1 cellular context compared by ENCODE assay signal in the genomic region with DNA sequence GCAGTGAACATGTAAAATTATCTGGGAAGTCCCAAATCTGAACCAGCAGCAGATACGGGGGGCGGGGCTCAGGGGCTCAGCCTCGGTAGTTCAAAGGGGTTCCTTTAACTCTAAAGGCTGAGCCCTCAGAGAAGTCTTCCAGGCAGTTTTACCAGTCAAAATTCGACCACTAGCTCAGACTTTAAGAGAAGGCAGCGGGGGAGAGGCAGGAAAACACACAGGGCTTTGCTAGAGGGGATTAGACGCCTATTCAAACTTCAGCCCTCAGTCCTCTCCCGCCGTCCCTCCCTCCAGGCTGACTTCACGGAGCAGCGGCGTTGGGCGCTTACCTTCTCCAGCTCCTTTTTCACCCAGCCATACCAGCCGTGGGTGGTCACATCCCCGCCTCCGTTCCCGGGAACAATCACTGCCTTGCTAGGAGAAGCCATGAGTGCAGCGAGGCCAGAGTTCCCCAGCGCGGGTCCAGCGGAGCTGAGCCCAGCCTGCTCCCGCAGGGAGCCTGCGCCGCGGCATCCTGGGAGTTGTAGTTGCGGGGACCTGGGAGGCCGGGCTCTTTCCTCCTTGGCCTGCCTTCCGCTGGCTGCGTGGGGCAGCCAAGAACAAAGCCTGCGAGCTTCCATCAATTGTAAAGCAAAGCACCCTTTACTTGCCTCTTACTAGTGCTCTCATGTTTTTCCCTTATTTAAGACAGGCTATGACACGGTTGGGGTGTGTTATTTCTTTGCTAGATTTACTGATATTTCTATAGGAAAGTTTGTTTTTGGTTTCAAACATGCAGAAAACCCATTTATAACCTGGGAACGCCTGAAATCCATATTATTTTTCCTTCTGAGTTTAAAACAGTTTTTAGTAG.
TF ChIP-seq lines count a peak whose summit lies in the region.

TSS of gene RBBP9 (minus strand) at position 486 of the 853 bp plus-strand sequence. CDS start at position 428, 58 bp downstream.

TF ChIP-seq in HepG2, 621 proteins besides CTCF, POLR2A, EP300 and RAD21 (continued from another document and continues in another):
- peak; percentile 75 for TF ChIP-seq ZNF407 (CRISPR knock-in tag; IDR thresholded peaks at IDR 0.05; ENCODE audit: not compliant biosample characterization)
- TF ChIP-seq, protein P1, sequence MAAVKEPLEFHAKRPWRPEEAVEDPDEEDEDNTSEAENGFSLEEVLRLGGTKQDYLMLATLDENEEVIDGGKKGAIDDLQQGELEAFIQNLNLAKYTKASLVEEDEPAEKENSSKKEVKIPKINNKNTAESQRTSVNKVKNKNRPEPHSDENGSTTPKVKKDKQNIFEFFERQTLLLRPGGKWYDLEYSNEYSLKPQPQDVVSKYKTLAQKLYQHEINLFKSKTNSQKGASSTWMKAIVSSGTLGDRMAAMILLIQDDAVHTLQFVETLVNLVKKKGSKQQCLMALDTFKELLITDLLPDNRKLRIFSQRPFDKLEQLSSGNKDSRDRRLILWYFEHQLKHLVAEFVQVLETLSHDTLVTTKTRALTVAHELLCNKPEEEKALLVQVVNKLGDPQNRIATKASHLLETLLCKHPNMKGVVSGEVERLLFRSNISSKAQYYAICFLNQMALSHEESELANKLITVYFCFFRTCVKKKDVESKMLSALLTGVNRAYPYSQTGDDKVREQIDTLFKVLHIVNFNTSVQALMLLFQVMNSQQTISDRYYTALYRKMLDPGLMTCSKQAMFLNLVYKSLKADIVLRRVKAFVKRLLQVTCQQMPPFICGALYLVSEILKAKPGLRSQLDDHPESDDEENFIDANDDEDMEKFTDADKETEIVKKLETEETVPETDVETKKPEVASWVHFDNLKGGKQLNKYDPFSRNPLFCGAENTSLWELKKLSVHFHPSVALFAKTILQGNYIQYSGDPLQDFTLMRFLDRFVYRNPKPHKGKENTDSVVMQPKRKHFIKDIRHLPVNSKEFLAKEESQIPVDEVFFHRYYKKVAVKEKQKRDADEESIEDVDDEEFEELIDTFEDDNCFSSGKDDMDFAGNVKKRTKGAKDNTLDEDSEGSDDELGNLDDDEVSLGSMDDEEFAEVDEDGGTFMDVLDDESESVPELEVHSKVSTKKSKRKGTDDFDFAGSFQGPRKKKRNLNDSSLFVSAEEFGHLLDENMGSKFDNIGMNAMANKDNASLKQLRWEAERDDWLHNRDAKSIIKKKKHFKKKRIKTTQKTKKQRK (IDR thresholded peaks at IDR 0.05; ENCODE audit: low read length): no peak
- TF ChIP-seq ZNF547 (CRISPR knock-in tag; IDR thresholded peaks at IDR 0.05): peak; percentile 95; the same call in 1 of the 2 replicates
- no peak for TF ChIP-seq ZNF224 (CRISPR knock-in tag; IDR thresholded peaks at IDR 0.05)
- TF ChIP-seq PHF8 (CRISPR knock-in tag; IDR thresholded peaks at IDR 0.05): peak; percentile 98
- peak; percentile 45 for TF ChIP-seq TCF7 (IDR thresholded peaks at IDR 0.05; ENCODE audit: low read depth)
- TF ChIP-seq ZNF780A (CRISPR knock-in tag; IDR thresholded peaks at IDR 0.05): no peak
- TF ChIP-seq, protein P2, sequence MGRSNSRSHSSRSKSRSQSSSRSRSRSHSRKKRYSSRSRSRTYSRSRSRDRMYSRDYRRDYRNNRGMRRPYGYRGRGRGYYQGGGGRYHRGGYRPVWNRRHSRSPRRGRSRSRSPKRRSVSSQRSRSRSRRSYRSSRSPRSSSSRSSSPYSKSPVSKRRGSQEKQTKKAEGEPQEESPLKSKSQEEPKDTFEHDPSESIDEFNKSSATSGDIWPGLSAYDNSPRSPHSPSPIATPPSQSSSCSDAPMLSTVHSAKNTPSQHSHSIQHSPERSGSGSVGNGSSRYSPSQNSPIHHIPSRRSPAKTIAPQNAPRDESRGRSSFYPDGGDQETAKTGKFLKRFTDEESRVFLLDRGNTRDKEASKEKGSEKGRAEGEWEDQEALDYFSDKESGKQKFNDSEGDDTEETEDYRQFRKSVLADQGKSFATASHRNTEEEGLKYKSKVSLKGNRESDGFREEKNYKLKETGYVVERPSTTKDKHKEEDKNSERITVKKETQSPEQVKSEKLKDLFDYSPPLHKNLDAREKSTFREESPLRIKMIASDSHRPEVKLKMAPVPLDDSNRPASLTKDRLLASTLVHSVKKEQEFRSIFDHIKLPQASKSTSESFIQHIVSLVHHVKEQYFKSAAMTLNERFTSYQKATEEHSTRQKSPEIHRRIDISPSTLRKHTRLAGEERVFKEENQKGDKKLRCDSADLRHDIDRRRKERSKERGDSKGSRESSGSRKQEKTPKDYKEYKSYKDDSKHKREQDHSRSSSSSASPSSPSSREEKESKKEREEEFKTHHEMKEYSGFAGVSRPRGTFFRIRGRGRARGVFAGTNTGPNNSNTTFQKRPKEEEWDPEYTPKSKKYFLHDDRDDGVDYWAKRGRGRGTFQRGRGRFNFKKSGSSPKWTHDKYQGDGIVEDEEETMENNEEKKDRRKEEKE (IDR thresholded peaks at IDR 0.05): no peak
- no peak for TF ChIP-seq ADNP (CRISPR knock-in tag; IDR thresholded peaks at IDR 0.05)
- no peak for TF ChIP-seq TP53 (CRISPR knock-in tag; conservative IDR thresholded peaks at IDR 0.05)
- peak; percentile 57; the same call in 1 of the 2 replicates for TF ChIP-seq ZNF784 (CRISPR knock-in tag; IDR thresholded peaks at IDR 0.05; ENCODE audit: borderline replicate concordance)
- no peak for TF ChIP-seq ZNF382 (CRISPR knock-in tag; IDR thresholded peaks at IDR 0.05; ENCODE audit: borderline replicate concordance)
- peak; percentile 95 for TF ChIP-seq HOXA3 (CRISPR knock-in tag; IDR thresholded peaks at IDR 0.05)
- peak; percentile 78; the same call in 1 of the 2 replicates for TF ChIP-seq ZBTB10 (CRISPR knock-in tag; IDR thresholded peaks at IDR 0.05; ENCODE audit: borderline replicate concordance)
- peak; percentile 96; the same call in 1 of the 2 replicates for TF ChIP-seq NFKB2 (CRISPR knock-in tag; IDR thresholded peaks at IDR 0.05; ENCODE audit: borderline replicate concordance)
- no peak for TF ChIP-seq MBD4 (IDR thresholded peaks at IDR 0.05; ENCODE audit: borderline replicate concordance, low read length)
- TF ChIP-seq SMARCE1 (IDR thresholded peaks at IDR 0.05; ENCODE audit: borderline replicate concordance): no peak
- TF ChIP-seq SP1 (IDR thresholded peaks at IDR 0.05): no peak
- TF ChIP-seq SP1 (CRISPR knock-in tag; IDR thresholded peaks at IDR 0.05): no peak; the same call in 1 of the 2 replicates
- TF ChIP-seq ZNF333 (CRISPR knock-in tag; IDR thresholded peaks at IDR 0.05; ENCODE audit: borderline replicate concordance): peak; percentile 94
- no peak for TF ChIP-seq ZNF841 (CRISPR knock-in tag; IDR thresholded peaks at IDR 0.05; ENCODE audit: borderline replicate concordance)
- TF ChIP-seq, protein P3, sequence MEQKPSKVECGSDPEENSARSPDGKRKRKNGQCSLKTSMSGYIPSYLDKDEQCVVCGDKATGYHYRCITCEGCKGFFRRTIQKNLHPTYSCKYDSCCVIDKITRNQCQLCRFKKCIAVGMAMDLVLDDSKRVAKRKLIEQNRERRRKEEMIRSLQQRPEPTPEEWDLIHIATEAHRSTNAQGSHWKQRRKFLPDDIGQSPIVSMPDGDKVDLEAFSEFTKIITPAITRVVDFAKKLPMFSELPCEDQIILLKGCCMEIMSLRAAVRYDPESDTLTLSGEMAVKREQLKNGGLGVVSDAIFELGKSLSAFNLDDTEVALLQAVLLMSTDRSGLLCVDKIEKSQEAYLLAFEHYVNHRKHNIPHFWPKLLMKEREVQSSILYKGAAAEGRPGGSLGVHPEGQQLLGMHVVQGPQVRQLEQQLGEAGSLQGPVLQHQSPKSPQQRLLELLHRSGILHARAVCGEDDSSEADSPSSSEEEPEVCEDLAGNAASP (CRISPR knock-in tag; IDR thresholded peaks at IDR 0.05; ENCODE audit: borderline replicate concordance): peak; percentile 45; the same call in 1 of the 2 replicates
- peak; percentile 50; the same call in 1 of the 2 replicates for TF ChIP-seq ZBTB33 (CRISPR knock-in tag; IDR thresholded peaks at IDR 0.05)
- TF ChIP-seq CREM (IDR thresholded peaks at IDR 0.05): peak; percentile 92
- no peak for TF ChIP-seq CREM (CRISPR knock-in tag; IDR thresholded peaks at IDR 0.05)
- TF ChIP-seq ZNF354B (CRISPR knock-in tag; IDR thresholded peaks at IDR 0.05): no peak
- peak; percentile 93; the same call in 1 of the 2 replicates for TF ChIP-seq ZNF839 (CRISPR knock-in tag; IDR thresholded peaks at IDR 0.05; ENCODE audit: borderline replicate concordance)
- peak; percentile 92; the same call in 1 of the 2 replicates for TF ChIP-seq EEA1 (CRISPR knock-in tag; IDR thresholded peaks at IDR 0.05; ENCODE audit: borderline replicate concordance)
- TF ChIP-seq ZNF44 (CRISPR knock-in tag; IDR thresholded peaks at IDR 0.05): peak; percentile 97; the same call in 1 of the 2 replicates
- TF ChIP-seq MAFF (IDR thresholded peaks at IDR 0.05; ENCODE audit: low read depth, low read length): no peak
- TF ChIP-seq NCOA2 (CRISPR knock-in tag; IDR thresholded peaks at IDR 0.05): peak; percentile 69
